Comparison of ENCODE assay signal across 17 cellular contexts in the genomic region with DNA sequence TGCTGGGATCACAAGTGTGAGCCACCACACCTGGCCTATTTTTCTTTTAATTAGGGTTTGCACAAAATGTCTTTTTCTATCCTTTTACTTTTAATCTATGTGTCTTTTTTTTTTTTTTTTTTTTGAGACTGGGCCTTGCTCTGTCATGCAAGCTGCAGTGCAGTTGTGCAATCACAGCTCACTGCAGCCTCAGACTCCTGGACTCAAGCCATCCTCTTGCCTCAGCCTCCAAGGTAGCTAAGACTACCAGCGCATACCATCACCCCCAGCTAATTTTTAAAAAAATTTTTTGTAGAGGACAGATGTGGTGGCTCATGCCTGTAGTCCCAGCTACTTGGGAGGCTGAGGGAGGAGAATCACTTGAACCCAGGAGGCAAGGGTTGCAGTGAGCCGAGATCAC.
"Had no signal": no experiment of that assay in that cellular context is flagged by ENCODE, and none has a peak within 500 bp of the region (broad histone marks: within the 10 kb centered on the region; RNA-seq: fewer than 3 reads in every experiment).

No MANE protein-coding gene starts in this region.

- H3K27ac Mint-ChIP-seq: activated naive CD8-positive, alpha-beta T cell treated with anti-CD3 and anti-CD28 coated beads for 36 hours; dendritic cell treated with granulocyte-macrophage colony-stimulating factor and Interleukin-4, amounts not matched to agents 40 ng/mL and 50 ng/mL, for 4 days; memory B cell; natural killer cell treated with Interleukin-12 subunit alpha and Interleukin-12 subunit beta and Interleukin-15 and Interleukin-18, amount 100 ng/mL, for 72 hours had no signal

- H3K9me3 ChIP-seq: prostate gland had no signal

- DNase-seq: activated naive CD4-positive, alpha-beta T cell treated with Interleukin-2 at 50 U/mL for 16 hours; activated naive CD8-positive, alpha-beta T cell treated with anti-CD3 and anti-CD28 coated beads for 36 hours; activated T-cell treated with anti-CD3 and anti-CD28 coated beads, Interleukin-2, amount 50 U/mL, for 1 hour; amygdala; effector CD4-positive, alpha-beta T cell; islet precursor cell; left colon; stimulated activated CD4-positive, alpha-beta T cell treated with anti-CD3 and anti-CD28 coated beads, Interleukin-12 subunit alpha, Interleukin-12 subunit beta, amount 100 ng/mL, for 4 hours; stimulated activated CD4-positive, alpha-beta T cell treated with anti-CD3 and anti-CD28 coated beads, Interleukin-4, amount 100 ng/mL, for 4 hours; stimulated activated naive CD8-positive, alpha-beta T cell treated with anti-CD3 and anti-CD28 coated beads, Interleukin-15, Interleukin-2, amounts not matched to agents 100 U/mL and 50 U/mL, for 24 hours; T-helper 1 cell had no signal

- H3K4me3 ChIP-seq: cardiac muscle cell, heart left ventricle, prostate gland had no signal

- H3K27me3 ChIP-seq: cardiac muscle cell, heart left ventricle had no signal

- H3K4me3 Mint-ChIP-seq: activated naive CD8-positive, alpha-beta T cell treated with anti-CD3 and anti-CD28 coated beads for 36 hours; dendritic cell treated with granulocyte-macrophage colony-stimulating factor and Interleukin-4, amounts not matched to agents 40 ng/mL and 50 ng/mL, for 4 days; memory B cell; natural killer cell treated with Interleukin-12 subunit alpha and Interleukin-12 subunit beta and Interleukin-15 and Interleukin-18, amount 100 ng/mL, for 72 hours had no signal

- ATAC-seq: heart left ventricle; left colon; natural killer cell treated with Interleukin-12 subunit alpha and Interleukin-12 subunit beta and Interleukin-15 and Interleukin-18, amount 100 ng/mL, for 72 hours; stimulated activated naive CD8-positive, alpha-beta T cell treated with anti-CD3 and anti-CD28 coated beads, Interleukin-15, Interleukin-2, amounts not matched to agents 100 U/mL and 50 U/mL, for 24 hours had no signal

- H3K27me3 Mint-ChIP-seq: activated naive CD8-positive, alpha-beta T cell treated with anti-CD3 and anti-CD28 coated beads for 36 hours; dendritic cell treated with granulocyte-macrophage colony-stimulating factor and Interleukin-4, amounts not matched to agents 40 ng/mL and 50 ng/mL, for 4 days; memory B cell; natural killer cell treated with Interleukin-12 subunit alpha and Interleukin-12 subunit beta and Interleukin-15 and Interleukin-18, amount 100 ng/mL, for 72 hours had no signal

- H3K4me1 ChIP-seq: prostate gland had no signal

- H3K36me3 ChIP-seq: cardiac muscle cell, prostate gland had no signal

- H3K4me1 Mint-ChIP-seq: activated naive CD8-positive, alpha-beta T cell treated with anti-CD3 and anti-CD28 coated beads for 36 hours had no signal
